18 cellular contexts compared by ENCODE assay signal in genomic region chr9:98864257-98865180, GRCh38. TPM values are rescaled to one million over a fixed set of nuclear protein-coding genes. Genes with fewer than 3 reads are reported as not detected.
DNase-seq lines count a peak whose midpoint lies in the region; ATAC-seq, FAIRE-seq and TF ChIP-seq lines count a peak whose summit lies in the region.
"Had no signal": no experiment of that assay in that cellular context is flagged by ENCODE, and none has a peak within 500 bp of the region (broad histone marks: within the 10 kb centered on the region; RNA-seq: fewer than 3 reads in every experiment).

No MANE protein-coding gene starts in this region.

- no peak for FAIRE-seq in kidney (lab: Jason Lieb, UNC)
- FAIRE-seq: D721Med, GM18507 had no signal

- H3K27ac Mint-ChIP-seq in glutamatergic neuron (ENCODE audit: unreplicated experiment), result no peak overlapping the region
- H3K27ac Mint-ChIP-seq: activated CD4-positive, alpha-beta memory T cell treated with anti-CD3 and anti-CD28 coated beads for 36 hours; memory B cell had no signal

- H3K9ac ChIP-seq in kidney (ENCODE audit: low read length in 2 of 2), result no peak overlapping the region

- DNase-seq in AG20443 (ENCODE audit: low spot score) (peak; percentile 55), choroid plexus epithelial cell (ENCODE audit: low read depth) (peak; percentile 72), kidney (no peak), skeletal muscle cell (ENCODE audit: low read depth) (peak; percentile 67), glutamatergic neuron (no peak)
- DNase-seq in stimulated activated naive CD4-positive, alpha-beta T cell (lab: John Stamatoyannopoulos, UW), result no peak
- DNase-seq: activated CD4-positive, alpha-beta memory T cell treated with anti-CD3 and anti-CD28 coated beads for 36 hours; NCI-H1694 treated with DMSO at 0.1 percent for 48 hours; NCI-H510A treated with DMSO at 0.1 percent for 48 hours; occipital lobe; OCI-M1 had no signal

- H3K9me3 ChIP-seq in kidney (ENCODE audit: control insufficient read depth in 1 of 2, low read length in 2 of 2), result no peaks in the 10 kb centered on the region
- H3K9me3 ChIP-seq: adrenal gland had no signal

- no peak for ATAC-seq in HG03342 (IDR thresholded peaks at IDR 0.05; ENCODE audit: unreplicated experiment)
- ATAC-seq in GM19035 (IDR thresholded peaks at IDR 0.05; ENCODE audit: unreplicated experiment), result no peak

- intact Hi-C loops in kidney (cut with DNase I), result loop anchor here (10.0 kb wide), 1 partner anchor 130 kb away; no protein-coding TSS in a partner anchor

- H3K36me3 ChIP-seq in kidney (ENCODE audit: control insufficient read depth in 1 of 2, insufficient read depth in 2 of 2, low read length in 2 of 2), result no peaks in the 10 kb centered on the region
- H3K36me3 ChIP-seq: adrenal gland had no signal

- no peak overlapping the region for H3K4me3 ChIP-seq in choroid plexus epithelial cell (ENCODE audit: low read depth, low read length)
- no peak overlapping the region for H3K4me3 ChIP-seq in kidney (ENCODE audit: low read length in 2 of 2)
- no peak overlapping the region for H3K4me3 ChIP-seq in skeletal muscle cell (ENCODE audit: low read depth, low read length)
- H3K4me3 ChIP-seq: adrenal gland had no signal

- TF ChIP-seq CTCF in choroid plexus epithelial cell (conservative IDR thresholded peaks at IDR 0.05; ENCODE audit: low read depth, low read length) (no peak), kidney (IDR thresholded peaks at IDR 0.05; ENCODE audit: borderline replicate concordance, extremely low read depth, insufficient read depth) (no peak), glutamatergic neuron (IDR thresholded peaks at IDR 0.05; ENCODE audit: partially characterized antibody, unreplicated experiment) (no peak)

- no peak overlapping the region for H3K4me3 Mint-ChIP-seq in glutamatergic neuron (ENCODE audit: unreplicated experiment)
- H3K4me3 Mint-ChIP-seq: activated CD4-positive, alpha-beta memory T cell treated with anti-CD3 and anti-CD28 coated beads for 36 hours; activated T-helper 1 cell treated with anti-CD3 and anti-CD28 coated beads, Interleukin-12 subunit alpha, Interleukin-12 subunit beta, Interleukin-2, Interleukin-4 antibody, amounts not matched to agents 30 ng/mL and 10 ng/mL and 1 ng/mL, durations not matched to agents 14 hours and 24 hours and 36 hours; memory B cell had no signal

- peaks cover 2% of the 10 kb centered on the region for H3K27me3 Mint-ChIP-seq in glutamatergic neuron (ENCODE audit: unreplicated experiment)

- peaks cover 4 to 15% of the 10 kb centered on the region in 2 donors for H3K4me1 ChIP-seq in kidney (ENCODE audit: control insufficient read depth in 1 of 2, insufficient read depth in 1 of 2, low read depth in 1 of 2, low read length in 2 of 2)

- H3K9me3 Mint-ChIP-seq in glutamatergic neuron (ENCODE audit: unreplicated experiment), result no peaks in the 10 kb centered on the region
- H3K9me3 Mint-ChIP-seq: activated CD4-positive, alpha-beta memory T cell treated with anti-CD3 and anti-CD28 coated beads for 36 hours; activated T-helper 1 cell treated with anti-CD3 and anti-CD28 coated beads, Interleukin-12 subunit alpha, Interleukin-12 subunit beta, Interleukin-2, Interleukin-4 antibody, amounts not matched to agents 30 ng/mL and 10 ng/mL and 1 ng/mL, durations not matched to agents 14 hours and 24 hours and 36 hours; memory B cell had no signal

- no peaks in the 10 kb centered on the region for H3K36me3 Mint-ChIP-seq in glutamatergic neuron (ENCODE audit: unreplicated experiment)
- H3K36me3 Mint-ChIP-seq: activated CD4-positive, alpha-beta memory T cell treated with anti-CD3 and anti-CD28 coated beads for 36 hours; memory B cell had no signal

- peak overlapping the region; percentile 34 to 49 for H3K27ac ChIP-seq in kidney (ENCODE audit: low read depth in 2 of 2, low read length in 2 of 2)

- no peaks in the 10 kb centered on the region for H3K4me1 Mint-ChIP-seq in glutamatergic neuron (ENCODE audit: low read depth, unreplicated experiment)
- H3K4me1 Mint-ChIP-seq: memory B cell had no signal

RNA-seq across cellular contexts. Expression of gene GALNT12, which starts 57.0 kb away (rescaled TPM):
- total RNA-seq in kidney (10.8 TPM), glutamatergic neuron (ENCODE audit: unreplicated experiment) (2.7 TPM)
- 3.6 TPM for polyA plus RNA-seq in kidney (ENCODE audit: insufficient read depth, low read depth, low replicate concordance)

Comparison
In these comparisons a context has a peak if more than half of its experiments do, and no peak if none do; other contexts are left out.
1. DNase-seq: peak in AG20443 (single experiment), choroid plexus epithelial cell (single experiment) and skeletal muscle cell (single experiment); none in kidney (single experiment), glutamatergic neuron (single experiment) and stimulated activated naive CD4-positive, alpha-beta T cell (0 of 6).